2 cellular contexts compared by ENCODE assay signal in the genomic region with DNA sequence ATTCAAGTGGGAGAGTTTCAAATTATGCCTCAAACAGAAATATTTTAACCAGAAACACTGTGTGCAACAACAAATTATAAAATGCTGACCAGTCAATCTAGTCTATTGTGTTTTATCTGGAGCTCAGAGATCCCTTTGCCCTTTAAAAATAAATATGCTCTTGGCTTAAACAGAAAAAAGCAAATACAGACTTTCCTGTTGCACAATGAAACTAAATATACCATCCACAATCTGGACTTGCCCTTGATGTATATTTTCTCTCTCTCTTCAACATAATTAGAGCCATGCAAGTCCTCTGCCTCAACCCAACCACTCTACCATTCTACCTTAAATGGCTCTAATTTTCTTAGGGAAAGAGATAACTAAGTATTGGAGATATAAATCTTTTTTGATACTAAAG.
TF ChIP-seq lines count a peak whose summit lies in the region.

No MANE protein-coding gene starts in this region.

TF ChIP-seq in WTC11, 78 proteins besides CTCF, POLR2A, EP300 and RAD21:
- TF ChIP-seq, protein P1, sequence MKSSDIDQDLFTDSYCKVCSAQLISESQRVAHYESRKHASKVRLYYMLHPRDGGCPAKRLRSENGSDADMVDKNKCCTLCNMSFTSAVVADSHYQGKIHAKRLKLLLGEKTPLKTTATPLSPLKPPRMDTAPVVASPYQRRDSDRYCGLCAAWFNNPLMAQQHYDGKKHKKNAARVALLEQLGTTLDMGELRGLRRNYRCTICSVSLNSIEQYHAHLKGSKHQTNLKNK (CRISPR knock-in tag; IDR thresholded peaks at IDR 0.05): no peak
- TF ChIP-seq, protein P2, sequence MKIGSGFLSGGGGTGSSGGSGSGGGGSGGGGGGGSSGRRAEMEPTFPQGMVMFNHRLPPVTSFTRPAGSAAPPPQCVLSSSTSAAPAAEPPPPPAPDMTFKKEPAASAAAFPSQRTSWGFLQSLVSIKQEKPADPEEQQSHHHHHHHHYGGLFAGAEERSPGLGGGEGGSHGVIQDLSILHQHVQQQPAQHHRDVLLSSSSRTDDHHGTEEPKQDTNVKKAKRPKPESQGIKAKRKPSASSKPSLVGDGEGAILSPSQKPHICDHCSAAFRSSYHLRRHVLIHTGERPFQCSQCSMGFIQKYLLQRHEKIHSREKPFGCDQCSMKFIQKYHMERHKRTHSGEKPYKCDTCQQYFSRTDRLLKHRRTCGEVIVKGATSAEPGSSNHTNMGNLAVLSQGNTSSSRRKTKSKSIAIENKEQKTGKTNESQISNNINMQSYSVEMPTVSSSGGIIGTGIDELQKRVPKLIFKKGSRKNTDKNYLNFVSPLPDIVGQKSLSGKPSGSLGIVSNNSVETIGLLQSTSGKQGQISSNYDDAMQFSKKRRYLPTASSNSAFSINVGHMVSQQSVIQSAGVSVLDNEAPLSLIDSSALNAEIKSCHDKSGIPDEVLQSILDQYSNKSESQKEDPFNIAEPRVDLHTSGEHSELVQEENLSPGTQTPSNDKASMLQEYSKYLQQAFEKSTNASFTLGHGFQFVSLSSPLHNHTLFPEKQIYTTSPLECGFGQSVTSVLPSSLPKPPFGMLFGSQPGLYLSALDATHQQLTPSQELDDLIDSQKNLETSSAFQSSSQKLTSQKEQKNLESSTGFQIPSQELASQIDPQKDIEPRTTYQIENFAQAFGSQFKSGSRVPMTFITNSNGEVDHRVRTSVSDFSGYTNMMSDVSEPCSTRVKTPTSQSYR (CRISPR knock-in tag; IDR thresholded peaks at IDR 0.05): no peak
- TF ChIP-seq PRRX2 (CRISPR knock-in tag; IDR thresholded peaks at IDR 0.05) (no peak), ZNF121 (CRISPR knock-in tag; IDR thresholded peaks at IDR 0.05) (no peak), ZNF263 (CRISPR knock-in tag; IDR thresholded peaks at IDR 0.05; ENCODE audit: low read depth) (no peak)
- TF ChIP-seq, protein P3, sequence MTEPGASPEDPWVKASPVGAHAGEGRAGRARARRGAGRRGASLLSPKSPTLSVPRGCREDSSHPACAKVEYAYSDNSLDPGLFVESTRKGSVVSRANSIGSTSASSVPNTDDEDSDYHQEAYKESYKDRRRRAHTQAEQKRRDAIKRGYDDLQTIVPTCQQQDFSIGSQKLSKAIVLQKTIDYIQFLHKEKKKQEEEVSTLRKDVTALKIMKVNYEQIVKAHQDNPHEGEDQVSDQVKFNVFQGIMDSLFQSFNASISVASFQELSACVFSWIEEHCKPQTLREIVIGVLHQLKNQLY (CRISPR knock-in tag; IDR thresholded peaks at IDR 0.05): no peak

TF ChIP-seq in HepG2, 621 proteins besides CTCF, POLR2A, EP300 and RAD21 (continues in another document):
- TF ChIP-seq ZNF570 (CRISPR knock-in tag; IDR thresholded peaks at IDR 0.05; ENCODE audit: borderline replicate concordance) (no peak), ARNTL (CRISPR knock-in tag; IDR thresholded peaks at IDR 0.05) (no peak), ZNF572 (CRISPR knock-in tag; IDR thresholded peaks at IDR 0.05) (no peak), TEAD3 (CRISPR knock-in tag; optimal IDR thresholded peaks at IDR 0.05; ENCODE audit: borderline replicate concordance) (peak; percentile 13), ZSCAN9 (CRISPR knock-in tag; IDR thresholded peaks at IDR 0.05; ENCODE audit: borderline replicate concordance) (0 out of 2 replicates have a peak, but pooled peaks have one; percentile 33), SNAI1 (CRISPR knock-in tag; IDR thresholded peaks at IDR 0.05; ENCODE audit: borderline replicate concordance) (no peak), BCL6 (CRISPR knock-in tag; IDR thresholded peaks at IDR 0.05) (peak; percentile 96), CBX2 (IDR thresholded peaks at IDR 0.05; ENCODE audit: low read depth, low read length) (no peak), CBX2 (CRISPR knock-in tag; IDR thresholded peaks at IDR 0.05; ENCODE audit: low read depth) (no peak), NCOA2 (CRISPR knock-in tag; IDR thresholded peaks at IDR 0.05) (peak; percentile 97), THAP11 (CRISPR knock-in tag; IDR thresholded peaks at IDR 0.05) (peak; percentile 61), NFRKB (IDR thresholded peaks at IDR 0.05) (no peak), EHMT2 (IDR thresholded peaks at IDR 0.05; ENCODE audit: borderline replicate concordance, low read depth, low read length) (peak; percentile 88; the same call in 1 of the 2 replicates), ZIK1 (CRISPR knock-in tag; IDR thresholded peaks at IDR 0.05; ENCODE audit: borderline replicate concordance, low read depth) (no peak), KLF12 (CRISPR knock-in tag; IDR thresholded peaks at IDR 0.05; ENCODE audit: borderline replicate concordance) (0 out of 2 replicates have a peak, but pooled peaks have one; percentile 17), HES4 (CRISPR knock-in tag; IDR thresholded peaks at IDR 0.05; ENCODE audit: borderline replicate concordance) (no peak), EED (CRISPR knock-in tag; IDR thresholded peaks at IDR 0.05) (no peak), ZFP1 (CRISPR knock-in tag; IDR thresholded peaks at IDR 0.05) (0 out of 2 replicates have a peak, but pooled peaks have one; percentile 62), MATR3 (CRISPR knock-in tag; IDR thresholded peaks at IDR 0.05) (no peak), FOXP1 (IDR thresholded peaks at IDR 0.05) (no peak), FOXP1 (CRISPR knock-in tag; IDR thresholded peaks at IDR 0.05) (peak; percentile 83), RAD51 (IDR thresholded peaks at IDR 0.05; ENCODE audit: borderline replicate concordance) (no peak), SMYD3 (CRISPR knock-in tag; IDR thresholded peaks at IDR 0.05) (0 out of 2 replicates have a peak, but pooled peaks have one; percentile 24), KAT7 (CRISPR knock-in tag; IDR thresholded peaks at IDR 0.05; ENCODE audit: borderline replicate concordance) (no peak), XBP1 (CRISPR knock-in tag; IDR thresholded peaks at IDR 0.05) (no peak), LCORL (IDR thresholded peaks at IDR 0.05) (no peak), LCORL (CRISPR knock-in tag; IDR thresholded peaks at IDR 0.05) (peak; percentile 39; the same call in 1 of the 2 replicates), ZNF124 (CRISPR knock-in tag; IDR thresholded peaks at IDR 0.05) (no peak), SALL2 (CRISPR knock-in tag; IDR thresholded peaks at IDR 0.05) (no peak), ATAD3A (CRISPR knock-in tag; IDR thresholded peaks at IDR 0.05) (no peak), NFIC (IDR thresholded peaks at IDR 0.05; ENCODE audit: low read length) (peak; percentile 97), SUZ12 (IDR thresholded peaks at IDR 0.05; ENCODE audit: low read depth, low read length) (no peak), ZNF607 (CRISPR knock-in tag; IDR thresholded peaks at IDR 0.05; ENCODE audit: borderline replicate concordance) (no peak), PAX8 (CRISPR knock-in tag; IDR thresholded peaks at IDR 0.05; ENCODE audit: borderline replicate concordance) (no peak), SMAD9 (CRISPR knock-in tag; IDR thresholded peaks at IDR 0.05) (no peak)
- TF ChIP-seq, protein P4, sequence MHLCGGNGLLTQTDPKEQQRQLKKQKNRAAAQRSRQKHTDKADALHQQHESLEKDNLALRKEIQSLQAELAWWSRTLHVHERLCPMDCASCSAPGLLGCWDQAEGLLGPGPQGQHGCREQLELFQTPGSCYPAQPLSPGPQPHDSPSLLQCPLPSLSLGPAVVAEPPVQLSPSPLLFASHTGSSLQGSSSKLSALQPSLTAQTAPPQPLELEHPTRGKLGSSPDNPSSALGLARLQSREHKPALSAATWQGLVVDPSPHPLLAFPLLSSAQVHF (CRISPR knock-in tag; IDR thresholded peaks at IDR 0.05): no peak
- TF ChIP-seq, protein P5, sequence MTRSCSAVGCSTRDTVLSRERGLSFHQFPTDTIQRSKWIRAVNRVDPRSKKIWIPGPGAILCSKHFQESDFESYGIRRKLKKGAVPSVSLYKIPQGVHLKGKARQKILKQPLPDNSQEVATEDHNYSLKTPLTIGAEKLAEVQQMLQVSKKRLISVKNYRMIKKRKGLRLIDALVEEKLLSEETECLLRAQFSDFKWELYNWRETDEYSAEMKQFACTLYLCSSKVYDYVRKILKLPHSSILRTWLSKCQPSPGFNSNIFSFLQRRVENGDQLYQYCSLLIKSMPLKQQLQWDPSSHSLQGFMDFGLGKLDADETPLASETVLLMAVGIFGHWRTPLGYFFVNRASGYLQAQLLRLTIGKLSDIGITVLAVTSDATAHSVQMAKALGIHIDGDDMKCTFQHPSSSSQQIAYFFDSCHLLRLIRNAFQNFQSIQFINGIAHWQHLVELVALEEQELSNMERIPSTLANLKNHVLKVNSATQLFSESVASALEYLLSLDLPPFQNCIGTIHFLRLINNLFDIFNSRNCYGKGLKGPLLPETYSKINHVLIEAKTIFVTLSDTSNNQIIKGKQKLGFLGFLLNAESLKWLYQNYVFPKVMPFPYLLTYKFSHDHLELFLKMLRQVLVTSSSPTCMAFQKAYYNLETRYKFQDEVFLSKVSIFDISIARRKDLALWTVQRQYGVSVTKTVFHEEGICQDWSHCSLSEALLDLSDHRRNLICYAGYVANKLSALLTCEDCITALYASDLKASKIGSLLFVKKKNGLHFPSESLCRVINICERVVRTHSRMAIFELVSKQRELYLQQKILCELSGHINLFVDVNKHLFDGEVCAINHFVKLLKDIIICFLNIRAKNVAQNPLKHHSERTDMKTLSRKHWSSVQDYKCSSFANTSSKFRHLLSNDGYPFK (CRISPR knock-in tag; IDR thresholded peaks at IDR 0.05; ENCODE audit: borderline replicate concordance): no peak
- TF ChIP-seq, protein P6, sequence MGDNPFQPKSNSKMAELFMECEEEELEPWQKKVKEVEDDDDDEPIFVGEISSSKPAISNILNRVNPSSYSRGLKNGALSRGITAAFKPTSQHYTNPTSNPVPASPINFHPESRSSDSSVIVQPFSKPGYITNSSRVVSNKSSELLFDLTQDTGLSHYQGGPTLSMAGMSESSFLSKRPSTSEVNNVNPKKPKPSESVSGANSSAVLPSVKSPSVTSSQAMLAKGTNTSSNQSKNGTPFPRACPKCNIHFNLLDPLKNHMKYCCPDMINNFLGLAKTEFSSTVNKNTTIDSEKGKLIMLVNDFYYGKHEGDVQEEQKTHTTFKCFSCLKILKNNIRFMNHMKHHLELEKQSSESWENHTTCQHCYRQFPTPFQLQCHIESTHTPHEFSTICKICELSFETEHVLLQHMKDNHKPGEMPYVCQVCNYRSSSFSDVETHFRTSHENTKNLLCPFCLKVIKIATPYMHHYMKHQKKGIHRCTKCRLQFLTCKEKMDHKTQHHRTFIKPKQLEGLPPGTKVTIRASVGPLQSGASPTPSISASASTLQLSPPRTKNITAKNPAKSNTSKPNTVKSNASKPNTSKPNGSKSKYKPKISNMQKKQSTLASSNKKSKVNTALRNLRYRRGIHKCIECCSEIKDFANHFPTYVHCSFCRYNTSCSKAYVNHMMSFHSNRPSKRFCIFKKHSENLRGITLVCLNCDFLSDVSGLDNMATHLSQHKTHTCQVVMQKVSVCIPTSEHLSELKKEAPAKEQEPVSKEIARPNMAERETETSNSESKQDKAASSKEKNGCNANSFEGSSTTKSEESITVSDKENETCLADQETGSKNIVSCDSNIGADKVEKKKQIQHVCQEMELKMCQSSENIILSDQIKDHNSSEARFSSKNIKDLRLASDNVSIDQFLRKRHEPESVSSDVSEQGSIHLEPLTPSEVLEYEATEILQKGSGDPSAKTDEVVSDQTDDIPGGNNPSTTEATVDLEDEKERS (CRISPR knock-in tag; IDR thresholded peaks at IDR 0.05): no peak
- TF ChIP-seq, protein P7, sequence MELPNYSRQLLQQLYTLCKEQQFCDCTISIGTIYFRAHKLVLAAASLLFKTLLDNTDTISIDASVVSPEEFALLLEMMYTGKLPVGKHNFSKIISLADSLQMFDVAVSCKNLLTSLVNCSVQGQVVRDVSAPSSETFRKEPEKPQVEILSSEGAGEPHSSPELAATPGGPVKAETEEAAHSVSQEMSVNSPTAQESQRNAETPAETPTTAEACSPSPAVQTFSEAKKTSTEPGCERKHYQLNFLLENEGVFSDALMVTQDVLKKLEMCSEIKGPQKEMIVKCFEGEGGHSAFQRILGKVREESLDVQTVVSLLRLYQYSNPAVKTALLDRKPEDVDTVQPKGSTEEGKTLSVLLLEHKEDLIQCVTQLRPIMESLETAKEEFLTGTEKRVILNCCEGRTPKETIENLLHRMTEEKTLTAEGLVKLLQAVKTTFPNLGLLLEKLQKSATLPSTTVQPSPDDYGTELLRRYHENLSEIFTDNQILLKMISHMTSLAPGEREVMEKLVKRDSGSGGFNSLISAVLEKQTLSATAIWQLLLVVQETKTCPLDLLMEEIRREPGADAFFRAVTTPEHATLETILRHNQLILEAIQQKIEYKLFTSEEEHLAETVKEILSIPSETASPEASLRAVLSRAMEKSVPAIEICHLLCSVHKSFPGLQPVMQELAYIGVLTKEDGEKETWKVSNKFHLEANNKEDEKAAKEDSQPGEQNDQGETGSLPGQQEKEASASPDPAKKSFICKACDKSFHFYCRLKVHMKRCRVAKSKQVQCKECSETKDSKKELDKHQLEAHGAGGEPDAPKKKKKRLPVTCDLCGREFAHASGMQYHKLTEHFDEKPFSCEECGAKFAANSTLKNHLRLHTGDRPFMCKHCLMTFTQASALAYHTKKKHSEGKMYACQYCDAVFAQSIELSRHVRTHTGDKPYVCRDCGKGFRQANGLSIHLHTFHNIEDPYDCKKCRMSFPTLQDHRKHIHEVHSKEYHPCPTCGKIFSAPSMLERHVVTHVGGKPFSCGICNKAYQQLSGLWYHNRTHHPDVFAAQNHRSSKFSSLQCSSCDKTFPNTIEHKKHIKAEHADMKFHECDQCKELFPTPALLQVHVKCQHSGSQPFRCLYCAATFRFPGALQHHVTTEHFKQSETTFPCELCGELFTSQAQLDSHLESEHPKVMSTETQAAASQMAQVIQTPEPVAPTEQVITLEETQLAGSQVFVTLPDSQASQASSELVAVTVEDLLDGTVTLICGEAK (IDR thresholded peaks at IDR 0.05): no peak
- TF ChIP-seq, protein P7 (CRISPR knock-in tag; IDR thresholded peaks at IDR 0.05): no peak
- TF ChIP-seq, protein P8, sequence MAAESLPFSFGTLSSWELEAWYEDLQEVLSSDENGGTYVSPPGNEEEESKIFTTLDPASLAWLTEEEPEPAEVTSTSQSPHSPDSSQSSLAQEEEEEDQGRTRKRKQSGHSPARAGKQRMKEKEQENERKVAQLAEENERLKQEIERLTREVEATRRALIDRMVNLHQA (CRISPR knock-in tag; IDR thresholded peaks at IDR 0.05): no peak
